19 cellular contexts compared by ENCODE assay signal in the genomic region with DNA sequence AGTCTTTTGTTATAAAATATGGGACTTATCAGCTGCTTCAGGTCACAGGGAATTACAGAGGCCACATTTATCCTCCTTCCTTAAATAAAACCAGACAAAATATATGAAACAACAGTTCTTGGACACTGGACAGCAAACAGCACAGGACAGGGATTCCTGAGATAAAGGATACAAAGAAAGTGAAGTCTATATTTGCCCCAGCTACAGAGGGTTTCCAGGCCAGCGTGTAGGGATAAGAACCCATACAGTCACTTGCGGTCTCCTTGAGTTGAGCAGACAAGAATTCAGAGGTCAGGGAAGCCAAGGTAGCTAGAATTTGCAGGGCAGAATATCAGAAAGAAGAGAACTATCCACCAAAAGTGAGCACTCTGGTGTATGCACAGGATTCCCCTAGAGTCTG. TPM values are rescaled to one million over a fixed set of nuclear protein-coding genes. Genes with fewer than 3 reads are reported as not detected.
A peak's percentile ranks its signal among the peaks of the same experiment; 100 is the strongest.
DNase-seq lines count a peak whose midpoint lies in the region; ATAC-seq and TF ChIP-seq lines count a peak whose summit lies in the region.
"Had no signal": no experiment of that assay in that cellular context is flagged by ENCODE, and none has a peak within 500 bp of the region (broad histone marks: within the 10 kb centered on the region; RNA-seq: fewer than 3 reads in every experiment).

No MANE protein-coding gene starts in this region.

- DNase-seq in activated naive CD4-positive, alpha-beta T cell treated with Interleukin-2 at 50 U/mL for 16 hours: no peak
- DNase-seq in heart right ventricle (no peak), right atrium auricular region (ENCODE audit: low spot score) (no peak), HCT116 (ENCODE audit: low read depth, low spot score) (no peak), neural progenitor cell (ENCODE audit: low spot score) (no peak)
- DNase-seq: CD8-positive, alpha-beta memory T cell; COR-L47; DMS 273 treated with DMSO at 0.1 percent for 48 hours; DMS53; DND-41; EL; H9 had no signal

- H3K4me3 ChIP-seq in heart right ventricle (no peak overlapping the region), right atrium auricular region (no peak overlapping the region), HCT116 (replicated peaks in 1 of 2; ENCODE audit: low read depth in 1 of 2, low read length in 2 of 2) (no peak overlapping the region), neural progenitor cell (no peak overlapping the region)
- H3K4me3 ChIP-seq: BLaER1 treated with 17β-estradiol and CSF1 and Interleukin-3, amounts not matched to agents 10 nM and 100 nM; GM12878 had no signal

- peak overlapping the region in 5 of 10 donors; percentile 9 to 75 (median 44) for H3K27ac ChIP-seq in heart right ventricle
- no peak overlapping the region for H3K27ac ChIP-seq in right atrium auricular region
- no peak overlapping the region for H3K27ac ChIP-seq in HCT116 (ENCODE audit: low read depth, low read length)
- H3K27ac ChIP-seq in neural progenitor cell: no peak overlapping the region
- H3K27ac ChIP-seq: BLaER1 treated with 17β-estradiol and CSF1 and Interleukin-3, amounts not matched to agents 10 nM and 100 nM had no signal

- H3K9me3 Mint-ChIP-seq in activated naive CD4-positive, alpha-beta T cell treated with anti-CD3 and anti-CD28 coated beads, Interleukin-2, amount 50 U/mL, for 24 hours: peaks cover 6% of the 10 kb centered on the region
- peaks cover 31% of the 10 kb centered on the region for H3K9me3 Mint-ChIP-seq in neural progenitor cell

- no peaks in the 10 kb centered on the region for H3K79me2 ChIP-seq in HCT116 (ENCODE audit: insufficient read depth, low read length)
- no peaks in the 10 kb centered on the region for H3K79me2 ChIP-seq in neural progenitor cell (ENCODE audit: low read depth)

- POLR2A ChIA-PET in HCT116 (lab: Charles Lee): no interaction called here

- H3K9me2 ChIP-seq in HCT116 (ENCODE audit: insufficient read depth): no peaks in the 10 kb centered on the region

- H3K36me3 ChIP-seq in heart right ventricle (peaks cover 0 to 83% (median 18%) of the 10 kb centered on the region in 9 donors), right atrium auricular region (peaks cover 41% of the 10 kb centered on the region), HCT116 (ENCODE audit: control insufficient read depth in 1 of 2, insufficient read depth in 2 of 2, low read length in 2 of 2) (peaks cover 10 to 60% of the 10 kb centered on the region in 2 experiments; a peak in 3 of 4 replicates), neural progenitor cell (peaks cover 26% of the 10 kb centered on the region)

- 52 to 63% methylated on average over 2 of the region's 2 CpGs for WGBS in heart right ventricle, 2 donors

- H3K9me3 ChIP-seq in heart right ventricle (peaks cover 0 to 29% (median 16%) of the 10 kb centered on the region in 11 donors), right atrium auricular region (peaks cover 0 to 17% of the 10 kb centered on the region in 2 donors), HCT116 (ENCODE audit: control insufficient read depth in 1 of 2, insufficient read depth in 1 of 2, low read depth in 1 of 2, low read length in 2 of 2) (peaks cover 18 to 26% of the 10 kb centered on the region in 2 experiments; a peak in 2 of 4 replicates), neural progenitor cell (ENCODE audit: low read depth) (peaks cover 26% of the 10 kb centered on the region)

- BruUV-seq in HCT116 (replicated peaks; lab: Mats Ljungman, UMichigan): no TSS peak

- peaks cover 13% of the 10 kb centered on the region for H3K4me1 Mint-ChIP-seq in activated naive CD4-positive, alpha-beta T cell treated with anti-CD3 and anti-CD28 coated beads, Interleukin-2, amount 50 U/mL, for 24 hours
- no peaks in the 10 kb centered on the region for H3K4me1 Mint-ChIP-seq in neural progenitor cell
- H3K4me1 Mint-ChIP-seq: B cell, H9 had no signal

- H3F3A ChIP-seq in neural progenitor cell (ENCODE audit: low read depth): no peaks in the 10 kb centered on the region

- H3K9ac ChIP-seq in HCT116 (ENCODE audit: low read length) (no peak overlapping the region), neural progenitor cell (no peak overlapping the region)
- H3K9ac ChIP-seq: BLaER1 treated with 17β-estradiol and CSF1 and Interleukin-3, amounts not matched to agents 10 nM and 100 nM had no signal

- intact Hi-C loops in heart right ventricle (cut with DNase I) (no loop called here), HCT116 (cut with micrococcal nuclease) (no loop called here)

- TF ChIP-seq CTCF in heart right ventricle (IDR thresholded peaks at IDR 0.05): no peak
- no peak for TF ChIP-seq CTCF in right atrium auricular region (IDR thresholded peaks at IDR 0.05)
- no peak for TF ChIP-seq CTCF in HCT116 (IDR thresholded peaks at IDR 0.05 in 2 of 3, conservative IDR thresholded peaks at IDR 0.05 in 1 of 3; ENCODE audit: borderline replicate concordance in 1 of 3, insufficient read depth in 1 of 3, low read depth in 2 of 3, low read length in 2 of 3)
- no peak for TF ChIP-seq CTCF in neural progenitor cell (IDR thresholded peaks at IDR 0.05)

- H3K4me2 ChIP-seq in HCT116 (ENCODE audit: low read length): no peak overlapping the region
- H3K4me2 ChIP-seq in neural progenitor cell: no peak overlapping the region
- H3K4me2 ChIP-seq: BLaER1 treated with 17β-estradiol and CSF1 and Interleukin-3, amounts not matched to agents 10 nM and 100 nM had no signal

- RAD21 ChIA-PET in HCT116 (lab: Charles Lee; ENCODE audit: low non-redundant PET in 1 of 2, low total read pairs in 2 of 2, uncharacterized antibody in 2 of 2, unreplicated experiment in 2 of 2): no interaction called here

- H2AFZ ChIP-seq in HCT116 (ENCODE audit: low read depth, low read length, poor library complexity, severe bottlenecking): no peak overlapping the region
- no peak overlapping the region for H2AFZ ChIP-seq in neural progenitor cell (replicated peaks)

- H3K27me3 ChIP-seq in heart right ventricle: no peaks in the 10 kb centered on the region
- H3K27me3 ChIP-seq in right atrium auricular region: no peaks in the 10 kb centered on the region
- H3K27me3 ChIP-seq in HCT116 (ENCODE audit: insufficient read depth, low read length): no peaks in the 10 kb centered on the region
- H3K27me3 ChIP-seq in neural progenitor cell: no peaks in the 10 kb centered on the region
- H3K27me3 ChIP-seq: BLaER1 treated with 17β-estradiol and CSF1 and Interleukin-3, amounts not matched to agents 10 nM and 100 nM had no signal

- H3K27ac Mint-ChIP-seq in activated naive CD4-positive, alpha-beta T cell treated with anti-CD3 and anti-CD28 coated beads, Interleukin-2, amount 50 U/mL, for 24 hours: peak overlapping the region; percentile 51
- no peak overlapping the region for H3K27ac Mint-ChIP-seq in neural progenitor cell
- H3K27ac Mint-ChIP-seq: B cell, H9 had no signal

- H3K4me1 ChIP-seq in heart right ventricle (peaks cover 0 to 28% (median 12%) of the 10 kb centered on the region in 9 donors), right atrium auricular region (peaks cover 0 to 10% of the 10 kb centered on the region in 2 donors), HCT116 (ENCODE audit: control insufficient read depth in 1 of 2, insufficient read depth in 2 of 2, low read length in 2 of 2) (no peaks in the 10 kb centered on the region), neural progenitor cell (no peaks in the 10 kb centered on the region)

- H3K4me3 Mint-ChIP-seq in activated naive CD4-positive, alpha-beta T cell treated with anti-CD3 and anti-CD28 coated beads, Interleukin-2, amount 50 U/mL, for 24 hours: no peak overlapping the region
- H3K4me3 Mint-ChIP-seq in neural progenitor cell: no peak overlapping the region
- H3K4me3 Mint-ChIP-seq: B cell; CD8-positive, alpha-beta memory T cell; H9 had no signal

- no peak for TF ChIP-seq POLR2A in HCT116 (IDR thresholded peaks at IDR 0.05; ENCODE audit: borderline replicate concordance, extremely low read depth, insufficient read depth, insufficient read length)

- peak in 5 of 8 donors; percentile 45 to 80 (median 67) for ATAC-seq in heart right ventricle
- ATAC-seq in HCT116: no peak
- ATAC-seq: GM12878, HepG2 had no signal

- H3K27me3 Mint-ChIP-seq in activated naive CD4-positive, alpha-beta T cell treated with anti-CD3 and anti-CD28 coated beads, Interleukin-2, amount 50 U/mL, for 24 hours: no peaks in the 10 kb centered on the region
- H3K27me3 Mint-ChIP-seq in neural progenitor cell (ENCODE audit: insufficient read depth, low read depth): peaks cover 2% of the 10 kb centered on the region
- H3K27me3 Mint-ChIP-seq: B cell; CD8-positive, alpha-beta memory T cell had no signal

- H4K20me1 ChIP-seq in HCT116 (ENCODE audit: insufficient read depth) (no peaks in the 10 kb centered on the region), neural progenitor cell (ENCODE audit: low read depth) (no peaks in the 10 kb centered on the region)
- H4K20me1 ChIP-seq: BLaER1 treated with 17β-estradiol and CSF1 and Interleukin-3, amounts not matched to agents 10 nM and 100 nM had no signal

- TF ChIP-seq RAD21 in HCT116 (IDR thresholded peaks at IDR 0.05; ENCODE audit: low read depth): no peak

- CTCF ChIA-PET in HCT116 (lab: Charles Lee): no interaction called here

- H3K36me3 Mint-ChIP-seq in activated naive CD4-positive, alpha-beta T cell treated with anti-CD3 and anti-CD28 coated beads, Interleukin-2, amount 50 U/mL, for 24 hours: peaks cover 46% of the 10 kb centered on the region
- peaks cover 39% of the 10 kb centered on the region for H3K36me3 Mint-ChIP-seq in neural progenitor cell

TF ChIP-seq in HCT116, 20 proteins besides CTCF, POLR2A, EP300 and RAD21 (continues in another document):
- TF ChIP-seq, protein P1, sequence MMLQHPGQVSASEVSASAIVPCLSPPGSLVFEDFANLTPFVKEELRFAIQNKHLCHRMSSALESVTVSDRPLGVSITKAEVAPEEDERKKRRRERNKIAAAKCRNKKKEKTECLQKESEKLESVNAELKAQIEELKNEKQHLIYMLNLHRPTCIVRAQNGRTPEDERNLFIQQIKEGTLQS (IDR thresholded peaks at IDR 0.05): 0 out of 2 replicates have a peak, but pooled peaks have one; percentile 8
- no peak for TF ChIP-seq CBX3 (IDR thresholded peaks at IDR 0.05; ENCODE audit: low read depth)

RNA-seq across cellular contexts. Expression of a gene that starts 8.8 kb away (rescaled TPM):
- total RNA-seq in heart right ventricle: 10 to 100 TPM; 16.1 to 23.2 (median 18.9) TPM
- polyA plus RNA-seq in heart right ventricle: 10 to 100 TPM in 1 of 2 donors, 1 to 10 TPM in 1; 9.7 to 35.9 TPM
- 10 to 100 TPM in 1 of 2 donors, 1 to 10 TPM in 1; 7.0 to 10.1 TPM for total RNA-seq in right atrium auricular region
- 45.6 TPM for total RNA-seq in HCT116 (2021; ENCODE audit: unreplicated experiment)
- polyA plus RNA-seq in HCT116 (2012): 12.1 and 20.1 TPM in 2 replicates
- 6.0 and 19.9 TPM in 2 replicates for total RNA-seq in neural progenitor cell (ENCODE audit: low replicate concordance)

RNA-seq across cellular contexts. Expression of a gene that starts 30.5 kb away (rescaled TPM):
- total RNA-seq in heart right ventricle: 10 to 100 TPM; 54.8 to 79.3 (median 66.0) TPM
- 100 to 1,000 TPM in 1 of 2 donors, 10 to 100 TPM in 1; 96.2 to 126 TPM for polyA plus RNA-seq in heart right ventricle
- 100 to 1,000 TPM; 107 to 139 TPM for total RNA-seq in right atrium auricular region
- total RNA-seq in HCT116 (2021; ENCODE audit: unreplicated experiment): 51.1 TPM
- 29.1 and 39.7 TPM in 2 replicates for polyA plus RNA-seq in HCT116 (2012)
- 63.7 and 67.4 TPM in 2 replicates for total RNA-seq in neural progenitor cell (ENCODE audit: low replicate concordance)

RNA-seq across cellular contexts. Expression of a gene that starts 49.7 kb away (rescaled TPM):
- total RNA-seq in heart right ventricle (1 to 10 TPM; 2.8 to 9.3 (median 4.3) TPM), right atrium auricular region (10 to 100 TPM; 12.3 to 15.8 TPM), HCT116 (2021; ENCODE audit: unreplicated experiment) (0.12 TPM), neural progenitor cell (ENCODE audit: low replicate concordance) (0.37 and 3.0 TPM in 2 replicates)
- polyA plus RNA-seq in heart right ventricle: 1 to 10 TPM; 2.9 to 5.4 TPM
- polyA plus RNA-seq in HCT116 (2012): 0.01 and 0.03 TPM in 2 replicates
- total RNA-seq: A172, G401, HepG2 had no signal
- polyA plus RNA-seq: CD8-positive, alpha-beta memory T cell had no signal
